In genomic region chr9:136790640-136791465, GRCh38 we compare ENCODE assay signal across 8 cellular contexts. TPM values are rescaled to one million over a fixed set of nuclear protein-coding genes. Genes with fewer than 3 reads are reported as not detected.
DNase-seq lines count a peak whose midpoint lies in the region; ATAC-seq, FAIRE-seq and TF ChIP-seq lines count a peak whose summit lies in the region.

Gene TMEM141 (plus strand): TSS chr9:136791344. CDS start chr9:136791371, 27 bp downstream.

- peaks cover 0 to 8% of the 10 kb centered on the region in 2 experiments for H4K20me1 ChIP-seq in H1 (replicated peaks in 1 of 2; ENCODE audit: control insufficient read depth in 1 of 2, insufficient read depth in 2 of 2, low read length in 2 of 2)

- H3K23ac ChIP-seq in H1 (ENCODE audit: insufficient read length) (no peak within 1 kb of the TSS), mesenchymal stem cell (ENCODE audit: low read length in 2 of 2) (peak within 1 kb of the TSS; percentile 7 to 75)

- H3K9ac ChIP-seq in H1 (replicated peaks in 1 of 4; ENCODE audit: extremely low read depth in 1 of 4, low read depth in 3 of 4, low read length in 3 of 4) (peak within 1 kb of the TSS in 3 of 4 experiments; percentile 33 to 71 (median 69); a peak in 5 of 7 replicates), mesenchymal stem cell (ENCODE audit: low read length) (peak within 1 kb of the TSS; percentile 91)

- H3K9me3 ChIP-seq in H1 (ENCODE audit: insufficient read depth in 2 of 2, low read depth in 1 of 2, low read length in 1 of 2): no peaks in the 10 kb centered on the region
- no peaks in the 10 kb centered on the region for H3K9me3 ChIP-seq in mesenchymal stem cell (ENCODE audit: control insufficient read depth, low read length)

- H4K5ac ChIP-seq in H1 (ENCODE audit: insufficient read length, low read depth, low read length): peak within 1 kb of the TSS; percentile 28

- H2AFZ ChIP-seq in H1 (ENCODE audit: low read length): no peak within 1 kb of the TSS
- peak within 1 kb of the TSS; percentile 55 for H2AFZ ChIP-seq in mesenchymal stem cell (ENCODE audit: low read depth, low read length)

- H3K36me3 ChIP-seq in H1 (ENCODE audit: control insufficient read depth in 2 of 4, insufficient read depth in 4 of 4, low read length in 3 of 4) (no peaks in the 10 kb centered on the region), mesenchymal stem cell (ENCODE audit: control insufficient read depth in 1 of 2, insufficient read depth in 2 of 2, low read depth in 1 of 2, low read length in 2 of 2) (peaks cover 10 to 24% of the 10 kb centered on the region in 2 experiments)

- 0 out of 2 replicates have a peak within 1 kb of the TSS, but pooled peaks have one; percentile 25 for H2BK15ac ChIP-seq in H1 (ENCODE audit: low read length)
- peak within 1 kb of the TSS; percentile 36 for H2BK15ac ChIP-seq in mesenchymal stem cell (ENCODE audit: low read depth, poor library complexity, severe bottlenecking)

- no peak for TF ChIP-seq RAD21 in H1 (IDR thresholded peaks at IDR 0.05 in 1 of 2, conservative IDR thresholded peaks at IDR 0.05 in 1 of 2; ENCODE audit: low read depth in 2 of 2, low read length in 2 of 2)

- H4K8ac ChIP-seq in H1 (ENCODE audit: extremely low read depth, insufficient read depth, low read length): peak within 1 kb of the TSS; percentile 59; the same call in 1 of the 2 replicates
- H4K8ac ChIP-seq in mesenchymal stem cell (ENCODE audit: low read length): peak within 1 kb of the TSS; percentile 83

- H3K79me1 ChIP-seq in H1 (ENCODE audit: low read depth, low read length) (no peaks in the 10 kb centered on the region; the same call in 1 of the 2 replicates), mesenchymal stem cell (replicated peaks; ENCODE audit: low read length, poor library complexity, severe bottlenecking) (peaks cover 21% of the 10 kb centered on the region)

- no peak within 1 kb of the TSS for H2BK20ac ChIP-seq in H1 (ENCODE audit: low read length)

- peaks cover 0 to 7% (median 3%) of the 10 kb centered on the region in 4 experiments; a peak in 4 of 7 replicates for H3K4me1 ChIP-seq in H1 (replicated peaks in 1 of 4; ENCODE audit: control insufficient read depth in 3 of 4, insufficient read depth in 4 of 4, low read length in 3 of 4)
- peaks cover 16% of the 10 kb centered on the region for H3K4me1 ChIP-seq in mesenchymal stem cell (ENCODE audit: control insufficient read depth, insufficient read depth, low read depth, low read length)

- peak within 1 kb of the TSS; percentile 27 for H3K4ac ChIP-seq in H1 (replicated peaks; ENCODE audit: insufficient read length, low read depth, low read length)
- H3K4ac ChIP-seq in mesenchymal stem cell (ENCODE audit: low read depth in 1 of 2, low read length in 2 of 2): peak within 1 kb of the TSS; percentile 88 to 93

- no peak for TF ChIP-seq POLR2A in H1 (IDR thresholded peaks at IDR 0.05; ENCODE audit: control extremely low read depth in 1 of 2, low read depth in 2 of 2, low read length in 2 of 2)

- H3K27ac ChIP-seq in H1 (ENCODE audit: low read depth, low read length): peak within 1 kb of the TSS; percentile 78
- peak within 1 kb of the TSS; percentile 23 for H3K27ac ChIP-seq in mesenchymal stem cell (ENCODE audit: low read length, poor library complexity, severe bottlenecking)

- H3K4me2 ChIP-seq in H1 (ENCODE audit: insufficient read depth in 1 of 2, low read depth in 2 of 2, low read length in 2 of 2) (peak within 1 kb of the TSS; percentile 71 to 94), mesenchymal stem cell (ENCODE audit: low read length, poor library complexity, severe bottlenecking) (peak within 1 kb of the TSS; percentile 80)

- TF ChIP-seq EP300 in H1 (IDR thresholded peaks at IDR 0.05; ENCODE audit: borderline replicate concordance in 1 of 2, low read depth in 2 of 2, low read length in 2 of 2): no peak

- H4K91ac ChIP-seq in H1 (replicated peaks; ENCODE audit: insufficient read length, low read length): peak within 1 kb of the TSS; percentile 61
- peak within 1 kb of the TSS; percentile 94 for H4K91ac ChIP-seq in mesenchymal stem cell (ENCODE audit: low read length)

- H2AK5ac ChIP-seq in H1 (ENCODE audit: low read depth, low read length) (no peak within 1 kb of the TSS), mesenchymal stem cell (ENCODE audit: low read length, severe bottlenecking) (peak within 1 kb of the TSS; percentile 71)

- POLR2A ChIA-PET in H1 (lab: Charles Lee; ENCODE audit: partially characterized antibody): no interaction called here

- H2BK120ac ChIP-seq in H1 (replicated peaks; ENCODE audit: low read depth, low read length): no peak within 1 kb of the TSS
- no peak within 1 kb of the TSS for H2BK120ac ChIP-seq in mesenchymal stem cell (ENCODE audit: low read depth, low read length)

- peak; percentile 78 for ATAC-seq in GM21367 (IDR thresholded peaks at IDR 0.05; ENCODE audit: unreplicated experiment)

- 1% methylated on average over 40 of the region's 65 CpGs; no CpG with 5 or more reads in 1 of the 2 experiments for WGBS in H1 (ENCODE audit: extremely low coverage in 1 of 2, insufficient coverage in 1 of 2, insufficient read length in 1 of 2, insufficient replicate concordance in 2 of 2, low coverage in 1 of 2, low lambda C conversion rate in 2 of 2, missing lambda C conversion rate in 1 of 2), 2 experiments
- under 1% methylated on average over 64 of the region's 65 CpGs for WGBS in mesenchymal stem cell

- DNase-seq in COLO668 (lab: John Stamatoyannopoulos, UW; ENCODE audit: unreplicated experiment) (peak; percentile 100), HTR-8/SVneo (ENCODE audit: insufficient read length, low spot score) (peak; percentile 92), NOMO-1 treated with dmso at 0.1 percent for 144 hours (lab: John Stamatoyannopoulos, UW; ENCODE audit: unreplicated experiment) (peak; percentile 100), H1 (ENCODE audit: low read depth in 1 of 2, low spot score in 2 of 2) (peak; percentile 99 to 100), mesenchymal stem cell (peak; percentile 99)
- DNase-seq in activated CD8-positive, alpha-beta memory T cell treated with anti-CD3 and anti-CD28 coated beads for 48 hours (ENCODE audit: low read depth in 2 of 3, low spot score in 2 of 3): peak; percentile 98 to 100 (median 99)
- peak; percentile 100 for DNase-seq in stimulated activated CD8-positive, alpha-beta memory T cell treated with anti-CD3 and anti-CD28 coated beads, Interleukin-12 subunit alpha, Interleukin-12 subunit beta, amount 100 ng/mL, for 4 hours (ENCODE audit: low read depth)

- H3K27me3 ChIP-seq in H1 (replicated peaks in 1 of 4; ENCODE audit: control insufficient read depth in 3 of 4, extremely low read depth in 1 of 4, insufficient read depth in 3 of 4, low read length in 3 of 4) (no peaks in the 10 kb centered on the region), mesenchymal stem cell (ENCODE audit: control insufficient read depth in 1 of 2, insufficient read depth in 1 of 2, low read length in 2 of 2) (peaks cover 12 to 13% of the 10 kb centered on the region in 2 experiments)

- no peaks in the 10 kb centered on the region; the same call in 1 of the 2 replicates for H3K23me2 ChIP-seq in H1 (ENCODE audit: low read depth, low read length)

- peak within 1 kb of the TSS; percentile 61 to 84 (median 81) for H3K4me3 ChIP-seq in H1 (ENCODE audit: extremely low read depth in 1 of 4, insufficient read depth in 2 of 4, low read depth in 3 of 4, low read length in 4 of 4)
- H3K4me3 ChIP-seq in mesenchymal stem cell (ENCODE audit: insufficient read depth in 1 of 2, low read depth in 1 of 2, low read length in 2 of 2): peak within 1 kb of the TSS; percentile 75 to 91

- no peaks in the 10 kb centered on the region for H3K79me2 ChIP-seq in H1 (ENCODE audit: control insufficient read depth in 1 of 2, insufficient read depth in 2 of 2, low read length in 2 of 2)

- H3K14ac ChIP-seq in H1 (ENCODE audit: insufficient read length) (no peak within 1 kb of the TSS), mesenchymal stem cell (ENCODE audit: low read length in 2 of 2) (peak within 1 kb of the TSS; percentile 92 to 100)

- no peak within 1 kb of the TSS for H3K56ac ChIP-seq in H1 (replicated peaks; ENCODE audit: insufficient read length, low read depth, low read length)

- H2BK12ac ChIP-seq in H1 (ENCODE audit: low read depth, low read length): no peak within 1 kb of the TSS; the same call in 1 of the 2 replicates
- peak within 1 kb of the TSS; percentile 49 to 94 for H2BK12ac ChIP-seq in mesenchymal stem cell (ENCODE audit: low read length in 2 of 2)

- H3K18ac ChIP-seq in H1 (ENCODE audit: extremely low read depth, low read length) (no peak within 1 kb of the TSS; the same call in 1 of the 2 replicates), mesenchymal stem cell (ENCODE audit: low read depth in 1 of 2, low read length in 2 of 2) (peak within 1 kb of the TSS; percentile 98 to 99)

- FAIRE-seq in HTR-8/SVneo (lab: Jason Lieb, UNC) (peak; percentile 9), H1 (lab: Jason Lieb, UNC) (no peak)

- H2BK5ac ChIP-seq in H1 (ENCODE audit: low read depth, low read length) (peak within 1 kb of the TSS; percentile 77; the same call in 1 of the 2 replicates), mesenchymal stem cell (ENCODE audit: low read depth, low read length, poor library complexity, severe bottlenecking) (no peak within 1 kb of the TSS)

- CTCF ChIA-PET in H1 (lab: Charles Lee; ENCODE audit: partially characterized antibody): interaction anchor here (0.6 to 1.2 kb wide), 3 partner anchors 9 to 244 kb away, joined by 3 to 4 read pairs (median 4); no protein-coding TSS in a partner anchor

- TF ChIP-seq CTCF in H1 (IDR thresholded peaks at IDR 0.05; ENCODE audit: control extremely low read depth in 1 of 3, insufficient read depth in 1 of 3, low read depth in 1 of 3, low read length in 3 of 3): no peak

TF ChIP-seq in H1, 55 proteins besides CTCF, POLR2A, EP300 and RAD21 (continues in another document):
- TF ChIP-seq TBP (IDR thresholded peaks at IDR 0.05; ENCODE audit: low read depth, low read length): peak; percentile 2; the same call in 1 of the 2 replicates
- TF ChIP-seq PHF8 (conservative IDR thresholded peaks at IDR 0.05; ENCODE audit: low read depth, low read length): 0 out of 2 replicates have a peak, but pooled peaks have one; percentile 25
- no peak for TF ChIP-seq RBBP5 (IDR thresholded peaks at IDR 0.05; ENCODE audit: borderline replicate concordance, low read depth, low read length)
- peak; percentile 97 for TF ChIP-seq NRF1 (IDR thresholded peaks at IDR 0.05; ENCODE audit: low read depth, low read length)

RNA-seq across cellular contexts. Expression of gene TMEM141, which starts in this region (rescaled TPM):
- 50.6 and 51.1 TPM in 2 replicates for total RNA-seq in H1 (2021; fragmentation: NEBNext Ultra II Directional; extraction: Animal tissue kit (Norgen Biotek cat#: 25700))
- 137 and 140 TPM in 2 replicates for polyA plus RNA-seq in H1 (2011; rRNA removed)
- 121 TPM for polyA plus RNA-seq in H1 (2011; cell fraction: cytosol; rRNA removed)
- polyA plus RNA-seq in H1 (2011; cell fraction: nucleus; rRNA removed): 84.2 TPM
- 43.0 to 79.6 TPM (median 72.6 TPM) in 4 replicates for polyA plus RNA-seq in H1 (2012, experiment 1 of 2)
- 108 TPM for polyA plus RNA-seq in H1 (2012, experiment 2 of 2)
- polyA plus RNA-seq in H1 (2013, experiment 1 of 2): 44.8 TPM
- polyA plus RNA-seq in H1 (2013, experiment 2 of 2): 44.7 TPM
- 15.6 and 18.5 TPM in 2 replicates for polyA minus RNA-seq in H1 (2011; rRNA and poly(A)+ RNA removed)
- polyA minus RNA-seq in H1 (2011; cell fraction: cytosol; rRNA and poly(A)+ RNA removed): 17.9 TPM
- 27.5 TPM for polyA minus RNA-seq in H1 (2011; cell fraction: nucleus; rRNA and poly(A)+ RNA removed)
- polyA plus RNA-seq in mesenchymal stem cell (2013, experiment 1 of 2): 58.1 TPM
- polyA plus RNA-seq in mesenchymal stem cell (2013, experiment 2 of 2): 53.8 TPM

Comparison
In these comparisons a context has a peak if more than half of its experiments do, and no peak if none do; other contexts are left out.
1. Peak in every context shown above with its lines: DNase-seq, ATAC-seq, H3K4me3 ChIP-seq and H3K27ac ChIP-seq.